In genomic region chr17:75045946-75046582, GRCh38 we compare ENCODE assay signal across 1 cellular context.
TF ChIP-seq lines count a peak whose summit lies in the region.
"Not testable (repeated sequence)": the region's sequence is repeated elsewhere in the genome, so short reads cannot be mapped to it uniquely, and the experiment has no call there.

No MANE protein-coding gene starts in this region.

TF ChIP-seq in K562, 482 proteins besides CTCF, POLR2A, EP300 and RAD21:
- TF ChIP-seq NRF1 (conservative IDR thresholded peaks at IDR 0.05 in 1 of 2, IDR thresholded peaks at IDR 0.05 in 1 of 2) (peak; percentile 28 to 50; a peak in 3 of 4 replicates), DPF2 (IDR thresholded peaks at IDR 0.05) (0 out of 2 replicates have a peak, but pooled peaks have one; percentile 12), ADNP (tag; IDR thresholded peaks at IDR 0.05) (peak; percentile 71), BCOR (IDR thresholded peaks at IDR 0.05) (0 out of 2 replicates have a peak, but pooled peaks have one; percentile 6), CEBPG (CRISPR knock-in tag; IDR thresholded peaks at IDR 0.05) (peak; percentile 44), CEBPG (tag; conservative IDR thresholded peaks at IDR 0.05 in 1 of 2, IDR thresholded peaks at IDR 0.05 in 1 of 2) (peak; percentile 81 to 90), CEBPB (tag; IDR thresholded peaks at IDR 0.05) (peak; percentile 73), TCF15 (CRISPR knock-in tag; IDR thresholded peaks at IDR 0.05) (0 out of 2 replicates have a peak, but pooled peaks have one; percentile 14), TOE1 (IDR thresholded peaks at IDR 0.05; ENCODE audit: borderline replicate concordance) (0 out of 2 replicates have a peak, but pooled peaks have one; percentile 9)
- not testable (repeated sequence) for TF ChIP-seq TOE1 (CRISPR knock-in tag; IDR thresholded peaks at IDR 0.05; ENCODE audit: borderline replicate concordance, low read depth)
